ENCODE assay signal across 19 cellular contexts in the genomic region with DNA sequence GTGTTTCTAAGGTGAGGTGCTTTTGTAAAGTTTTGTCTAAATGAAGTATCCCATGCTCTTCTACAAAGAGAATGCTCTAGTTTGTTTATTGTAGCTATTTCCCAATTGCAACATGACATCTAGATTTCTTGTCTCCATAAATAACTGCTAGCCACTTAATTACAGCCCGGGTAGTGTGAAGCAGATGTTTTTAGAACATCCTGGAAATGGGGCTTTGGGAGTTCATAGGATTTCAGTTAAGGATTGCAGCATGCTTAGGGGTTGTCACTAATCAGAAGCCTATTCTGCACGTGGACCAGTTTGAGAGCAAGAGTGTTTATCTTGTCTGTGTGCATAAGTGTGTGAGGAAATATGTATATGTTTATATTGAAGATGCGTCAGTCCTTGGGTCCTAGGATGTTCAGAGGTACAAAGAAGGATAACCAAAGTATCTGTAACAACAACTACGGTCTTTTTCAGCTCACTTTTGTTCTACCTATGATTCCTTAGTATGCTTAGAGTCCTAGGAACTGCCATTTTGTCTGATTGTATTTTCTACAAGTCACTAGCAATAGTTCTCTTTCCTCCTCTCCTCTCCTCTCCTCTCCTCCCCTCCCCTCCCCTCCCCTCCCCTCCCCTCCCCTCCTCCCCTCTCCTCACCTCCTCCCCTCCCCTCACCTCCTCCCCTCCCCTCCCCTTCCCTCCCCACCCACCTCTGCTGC.
A peak's percentile ranks its signal among the peaks of the same experiment; 100 is the strongest.
DNase-seq lines count a peak whose midpoint lies in the region; ATAC-seq and TF ChIP-seq lines count a peak whose summit lies in the region.
"Had no signal": no experiment of that assay in that cellular context is flagged by ENCODE, and none has a peak within 500 bp of the region (broad histone marks: within the 10 kb centered on the region; RNA-seq: fewer than 3 reads in every experiment).

No MANE protein-coding gene starts in this region.

- TF ChIP-seq CTCF in fibroblast of villous mesenchyme (IDR thresholded peaks at IDR 0.05; ENCODE audit: insufficient read depth, low read depth, low read length), result no peak

- intact Hi-C loops in sciatic nerve (cut with DNase I), result no loop called here

- peak; percentile 53 for ATAC-seq in sciatic nerve
- ATAC-seq: GM12878, GM23338 had no signal

- no peak overlapping the region for H3K4me3 ChIP-seq in fibroblast of villous mesenchyme (ENCODE audit: low read depth, low read length)
- H3K4me3 ChIP-seq: GM12878, GM23338, HAP-1, Peyer's patch had no signal

- DNase-seq in NCI-H510A treated with DMSO at 0.1 percent for 48 hours (lab: John Stamatoyannopoulos, UW), result peak; percentile 33
- no peak for DNase-seq in NCI-H510A (lab: John Stamatoyannopoulos, UW)
- peak; percentile 9 for DNase-seq in NCI-H82 (lab: John Stamatoyannopoulos, UW)
- DNase-seq in fibroblast of villous mesenchyme (ENCODE audit: low read depth), result peak; percentile 71
- DNase-seq in sciatic nerve (ENCODE audit: low spot score), result no peak
- DNase-seq in anterior cingulate cortex (lab: John Stamatoyannopoulos, UW), result no peak
- DNase-seq in Ammon's horn (ENCODE audit: low spot score), result no peak
- no peak for DNase-seq in OCI-M2 (lab: John Stamatoyannopoulos, UW; ENCODE audit: unreplicated experiment)
- DNase-seq: ACHN, Karpas-422, MV-4-11, NCI-H1105 treated with DMSO at 0.1 percent for 48 hours, NCI-H2029 treated with DMSO at 0.1 percent for 48 hours, NCI-H226, NCI-H526, Peyer's patch had no signal

Comparison
In these comparisons a context has a peak if more than half of its experiments do, and no peak if none do; other contexts are left out.
1. DNase-seq: peak in NCI-H510A treated with DMSO at 0.1 percent for 48 hours (single experiment), NCI-H82 (single experiment) and fibroblast of villous mesenchyme (single experiment); none in NCI-H510A (single experiment), sciatic nerve (single experiment), anterior cingulate cortex (0 of 58), Ammon's horn (single experiment) and OCI-M2 (single experiment).